In genomic region chr11:117296881-117297280, GRCh38 we compare ENCODE assay signal across 25 cellular contexts. TPM values are rescaled to one million over a fixed set of nuclear protein-coding genes. Genes with fewer than 3 reads are reported as not detected.
DNase-seq lines count a peak whose midpoint lies in the region; ATAC-seq and TF ChIP-seq lines count a peak whose summit lies in the region.
"Had no signal": no experiment of that assay in that cellular context is flagged by ENCODE, and none has a peak within 500 bp of the region (broad histone marks: within the 10 kb centered on the region; RNA-seq: fewer than 3 reads in every experiment).

No MANE protein-coding gene starts in this region.

- H3K9me3 ChIP-seq in Caco-2 (no peaks in the 10 kb centered on the region), T-helper 17 cell (ENCODE audit: control insufficient read depth, low read length, poor library complexity, severe bottlenecking) (no peaks in the 10 kb centered on the region)
- H3K9me3 ChIP-seq: A549, SJCRH30 had no signal

- H3K36me3 Mint-ChIP-seq in Caco-2 (ENCODE audit: insufficient read depth, unreplicated experiment): no peaks in the 10 kb centered on the region
- H3K36me3 Mint-ChIP-seq in T-helper 17 cell (ENCODE audit: low read depth): peaks cover 3% of the 10 kb centered on the region

- POLR2A ChIA-PET in Caco-2 (lab: Charles Lee): no interaction called here

- H3K27me3 Mint-ChIP-seq in Caco-2 (ENCODE audit: insufficient read depth, unreplicated experiment): no peaks in the 10 kb centered on the region
- peaks cover 13% of the 10 kb centered on the region for H3K27me3 Mint-ChIP-seq in T-helper 17 cell

- H3K27ac Mint-ChIP-seq in Caco-2 (ENCODE audit: unreplicated experiment) (peak overlapping the region; percentile 5), T-helper 17 cell (peak overlapping the region; percentile 81)

- no peak for ATAC-seq in T-helper 17 cell
- no peak for ATAC-seq in HG03108 (IDR thresholded peaks at IDR 0.05; ENCODE audit: unreplicated experiment)
- no peak for ATAC-seq in GM19023 (IDR thresholded peaks at IDR 0.05; ENCODE audit: unreplicated experiment)
- ATAC-seq: A549, Right ventricle myocardium inferior, SK-N-SH treated with all-trans-retinoic acid at 6 μM for 48 hours had no signal

- CTCF ChIA-PET in Caco-2 (lab: Charles Lee): interaction anchor here (1.3 kb wide), 1 partner anchor 11 kb away, joined by 4 read pairs; no protein-coding TSS in a partner anchor

- DNase-seq in Caco-2 (no peak), T-helper 17 cell (no peak), dorsolateral prefrontal cortex (no peak), substantia nigra (lab: John Stamatoyannopoulos, UW) (no peak)
- no peak for DNase-seq in stimulated activated CD4-positive, alpha-beta T cell treated with anti-CD3 and anti-CD28 coated beads, Interleukin-4, amount 100 ng/mL, for 1 hour
- DNase-seq: DMS153; DND-41; KBM-7; MV-4-11; NCI-H1105 treated with DMSO at 0.1 percent for 48 hours; NCI-H146; NCI-H1930; NCI-H2107; NCI-H446 treated with DMSO at 0.1 percent for 48 hours; NCI-H526; NCI-H82; NK-92 treated with Interleukin-12 subunit alpha and Interleukin-12 subunit beta, amount 100 ng/mL, for 24 hours; PC-9; SJCRH30 had no signal

- H3K27me3 ChIP-seq in Caco-2 (replicated peaks; ENCODE audit: control insufficient read depth, insufficient read depth, low read length) (no peaks in the 10 kb centered on the region), dorsolateral prefrontal cortex (no peaks in the 10 kb centered on the region)
- H3K27me3 ChIP-seq: SJCRH30 had no signal

- H3K4me1 ChIP-seq in Caco-2: peaks cover 18% of the 10 kb centered on the region
- H3K4me1 ChIP-seq: SJCRH30 had no signal

- H3K4me3 Mint-ChIP-seq in Caco-2 (ENCODE audit: unreplicated experiment) (no peak overlapping the region), T-helper 17 cell (no peak overlapping the region)
- H3K4me3 Mint-ChIP-seq: CD14-positive monocyte had no signal

- TF ChIP-seq CTCF in Caco-2 (IDR thresholded peaks at IDR 0.05; ENCODE audit: insufficient read depth in 1 of 2, low read depth in 1 of 2, low read length in 1 of 2, severe bottlenecking in 1 of 2, unreplicated experiment in 1 of 2): no peak
- TF ChIP-seq CTCF in dorsolateral prefrontal cortex (IDR thresholded peaks at IDR 0.05 in 54 of 56, conservative IDR thresholded peaks at IDR 0.05 in 2 of 56; ENCODE audit: low read depth in 1 of 56, partially characterized antibody in 56 of 56): no peak

- BruUV-seq in Caco-2 (replicated peaks; lab: Mats Ljungman, UMichigan): no TSS peak

- H3K4me3 ChIP-seq in Caco-2 (ENCODE audit: low read depth, low read length) (no peak overlapping the region), dorsolateral prefrontal cortex (no peak overlapping the region)
- H3K4me3 ChIP-seq: A549, PC-9, SJCRH30 had no signal

- no peaks in the 10 kb centered on the region for H3K36me3 ChIP-seq in Caco-2 (ENCODE audit: control insufficient read depth, insufficient read depth, low read length)
- H3K36me3 ChIP-seq: SJCRH30 had no signal

- H3K4me1 Mint-ChIP-seq in Caco-2 (ENCODE audit: low read depth, unreplicated experiment) (peaks cover 20% of the 10 kb centered on the region), T-helper 17 cell (peaks cover 13% of the 10 kb centered on the region)

- H3K27ac ChIP-seq in dorsolateral prefrontal cortex: peak overlapping the region in 58 of 59 donors; percentile 28 to 100 (median 95)
- H3K27ac ChIP-seq in substantia nigra (ENCODE audit: low read depth, low read length, poor library complexity, severe bottlenecking): peak overlapping the region; percentile 99
- H3K27ac ChIP-seq: A549, PC-9, SJCRH30 had no signal

- intact Hi-C loops in Caco-2 (cut with micrococcal nuclease; ENCODE audit: unreplicated experiment) (no loop called here), dorsolateral prefrontal cortex (cut with DNase I) (no loop called here)

- no peaks in the 10 kb centered on the region for H3K9me3 Mint-ChIP-seq in Caco-2 (ENCODE audit: unreplicated experiment)
- H3K9me3 Mint-ChIP-seq: CD14-positive monocyte had no signal

RNA-seq across cellular contexts. Expression of gene BACE1-AS, which starts 5.7 kb away (rescaled TPM):
- 18.8 TPM in 2 replicates for total RNA-seq in Caco-2 (2022)
- 1 to 10 TPM; 4.3 to 4.5 TPM for total RNA-seq in T-helper 17 cell
- total RNA-seq in dorsolateral prefrontal cortex: 10 to 100 TPM; 10.4 to 23.0 (median 15.6) TPM

RNA-seq across cellular contexts. Expression of gene BACE1, which starts 19.2 kb away (rescaled TPM):
- total RNA-seq in Caco-2 (2022) (11.0 and 11.2 TPM in 2 replicates), T-helper 17 cell (1 to 10 TPM; 2.0 to 3.5 TPM), dorsolateral prefrontal cortex (100 to 1,000 TPM in 52 of 120 experiments, 10 to 100 TPM in 68; 61.2 to 214 (median 97.2) TPM)

RNA-seq across cellular contexts. Expression of gene CEP164, which starts 30.8 kb away (rescaled TPM):
- total RNA-seq in Caco-2 (2022): 48.9 and 50.0 TPM in 2 replicates
- total RNA-seq in T-helper 17 cell: 10 to 100 TPM; 46.7 to 52.6 TPM
- total RNA-seq in dorsolateral prefrontal cortex: 10 to 100 TPM; 22.7 to 64.8 (median 39.7) TPM
